Comparison of ENCODE assay signal across 39 cellular contexts in genomic region chr1:87648720-87649119, GRCh38.
"Had no signal": no experiment of that assay in that cellular context is flagged by ENCODE, and none has a peak within 500 bp of the region (broad histone marks: within the 10 kb centered on the region; RNA-seq: fewer than 3 reads in every experiment).

No MANE protein-coding gene starts in this region.

- H3K27ac Mint-ChIP-seq: activated naive CD4-positive, alpha-beta T cell treated with anti-CD3 and anti-CD28 coated beads for 36 hours; activated naive CD4-positive, alpha-beta T cell treated with anti-CD3 and anti-CD28 coated beads, Interleukin-2, amount 10 ng/mL, durations not matched to agents 7 days and 5 days; activated naive CD4-positive, alpha-beta T cell treated with anti-CD3 and anti-CD28 coated beads, Interleukin-2, amount 50 U/mL, for 24 hours; activated naive CD4-positive, alpha-beta T cell treated with anti-CD3 and anti-CD28 coated beads, Interleukin-2, amount 50 U/mL, for 72 hours; activated naive CD8-positive, alpha-beta T cell; activated naive CD8-positive, alpha-beta T cell treated with anti-CD3 and anti-CD28 coated beads for 36 hours; activated naive CD8-positive, alpha-beta T cell treated with anti-CD3 and anti-CD28 coated beads, Interleukin-2, amount 10 ng/mL, durations not matched to agents 7 days and 5 days; activated naive CD8-positive, alpha-beta T cell treated with anti-CD3 and anti-CD28 coated beads, Interleukin-2, amount 50 U/mL, for 24 hours; activated T-cell treated with anti-CD3 and anti-CD28 coated beads, Interleukin-2, amount 50 U/mL, for 24 hours; activated T-helper 1 cell treated with anti-CD3 and anti-CD28 coated beads, Interleukin-12 subunit alpha, Interleukin-12 subunit beta, Interleukin-2, Interleukin-4 antibody, amounts not matched to agents 30 ng/mL and 10 ng/mL and 1 ng/mL, durations not matched to agents 14 hours and 24 hours and 36 hours; activated T-helper 17 cell treated with anti-CD3 and anti-CD28 coated beads, Interleukin-2, amount 50 U/mL, for 72 hours; activated T-helper 2 cell treated with anti-CD3 and anti-CD28 coated beads, Interferon-gamma antibody, Interleukin-2, Interleukin-4, amounts not matched to agents 10 μg/mL and 5 μg/mL and 100 μg/mL, durations not matched to agents 14 hours and 24 hours and 36 hours; brain had no signal

- H3K4me1 Mint-ChIP-seq: activated naive CD4-positive, alpha-beta T cell treated with anti-CD3 and anti-CD28 coated beads, Interleukin-2, amount 10 ng/mL, durations not matched to agents 7 days and 5 days; activated naive CD4-positive, alpha-beta T cell treated with anti-CD3 and anti-CD28 coated beads, Interleukin-2, amount 50 U/mL, for 24 hours; activated naive CD8-positive, alpha-beta T cell treated with anti-CD3 and anti-CD28 coated beads, Interleukin-2, amount 10 ng/mL, durations not matched to agents 7 days and 5 days; activated T-helper 17 cell treated with anti-CD3 and anti-CD28 coated beads, Interleukin-2, amount 50 U/mL, for 72 hours; central memory CD8-positive, alpha-beta T cell had no signal

- FAIRE-seq: astrocyte, bronchial epithelial cell, colon had no signal

- H3K9me3 Mint-ChIP-seq: activated naive CD4-positive, alpha-beta T cell treated with anti-CD3 and anti-CD28 coated beads for 36 hours; activated naive CD4-positive, alpha-beta T cell treated with anti-CD3 and anti-CD28 coated beads, Interleukin-2, amount 10 ng/mL, durations not matched to agents 7 days and 5 days; activated naive CD4-positive, alpha-beta T cell treated with anti-CD3 and anti-CD28 coated beads, Interleukin-2, amount 50 U/mL, for 24 hours; activated naive CD4-positive, alpha-beta T cell treated with anti-CD3 and anti-CD28 coated beads, Interleukin-2, amount 50 U/mL, for 72 hours; activated naive CD8-positive, alpha-beta T cell treated with anti-CD3 and anti-CD28 coated beads for 36 hours; activated naive CD8-positive, alpha-beta T cell treated with anti-CD3 and anti-CD28 coated beads, Interleukin-2, amount 10 ng/mL, durations not matched to agents 7 days and 5 days; activated naive CD8-positive, alpha-beta T cell treated with anti-CD3 and anti-CD28 coated beads, Interleukin-2, amount 50 U/mL, for 24 hours; activated T-cell treated with anti-CD3 and anti-CD28 coated beads, Interleukin-2, amount 50 U/mL, for 24 hours; activated T-cell treated with anti-CD3 and anti-CD28 coated beads, Interleukin-2, amount 50 U/mL, for 4 hours; activated T-helper 1 cell treated with anti-CD3 and anti-CD28 coated beads, Interleukin-12 subunit alpha, Interleukin-12 subunit beta, Interleukin-2, Interleukin-4 antibody, amounts not matched to agents 30 ng/mL and 10 ng/mL and 1 ng/mL, durations not matched to agents 14 hours and 24 hours and 36 hours; activated T-helper 17 cell treated with anti-CD3 and anti-CD28 coated beads, Interleukin-2, amount 50 U/mL, for 72 hours; activated T-helper 2 cell treated with anti-CD3 and anti-CD28 coated beads, Interferon-gamma antibody, Interleukin-2, Interleukin-4, amounts not matched to agents 10 μg/mL and 5 μg/mL and 100 μg/mL, durations not matched to agents 14 hours and 24 hours and 36 hours; brain; central memory CD8-positive, alpha-beta T cell had no signal

- H3K4me1 ChIP-seq: adrenal gland, body of pancreas, breast epithelium had no signal

- H3K36me3 ChIP-seq: adrenal gland, ascending aorta, brain microvascular endothelial cell, breast epithelium, cardiac muscle cell had no signal

- H3K36me3 Mint-ChIP-seq: activated naive CD4-positive, alpha-beta T cell treated with anti-CD3 and anti-CD28 coated beads, Interleukin-2, amount 10 ng/mL, durations not matched to agents 7 days and 5 days; activated naive CD4-positive, alpha-beta T cell treated with anti-CD3 and anti-CD28 coated beads, Interleukin-2, amount 50 U/mL, for 24 hours; activated naive CD4-positive, alpha-beta T cell treated with anti-CD3 and anti-CD28 coated beads, Interleukin-2, amount 50 U/mL, for 72 hours; activated naive CD8-positive, alpha-beta T cell; activated naive CD8-positive, alpha-beta T cell treated with anti-CD3 and anti-CD28 coated beads for 36 hours; activated naive CD8-positive, alpha-beta T cell treated with anti-CD3 and anti-CD28 coated beads, Interleukin-2, amount 10 ng/mL, durations not matched to agents 7 days and 5 days; brain had no signal

- ATAC-seq: activated naive CD4-positive, alpha-beta T cell treated with anti-CD3 and anti-CD28 coated beads, Interleukin-2, amount 50 U/mL, for 72 hours; activated naive CD8-positive, alpha-beta T cell treated with anti-CD3 and anti-CD28 coated beads, Interleukin-2, amount 50 U/mL, for 24 hours; activated T-cell treated with anti-CD3 and anti-CD28 coated beads, Interleukin-2, amount 50 U/mL, for 4 hours; activated T-helper 17 cell treated with anti-CD3 and anti-CD28 coated beads, Interleukin-2, amount 50 U/mL, for 72 hours; body of pancreas had no signal

- H3K27me3 Mint-ChIP-seq: activated naive CD4-positive, alpha-beta T cell treated with anti-CD3 and anti-CD28 coated beads, Interleukin-2, amount 10 ng/mL, durations not matched to agents 7 days and 5 days; activated naive CD4-positive, alpha-beta T cell treated with anti-CD3 and anti-CD28 coated beads, Interleukin-2, amount 50 U/mL, for 24 hours; activated naive CD8-positive, alpha-beta T cell treated with anti-CD3 and anti-CD28 coated beads for 36 hours; activated naive CD8-positive, alpha-beta T cell treated with anti-CD3 and anti-CD28 coated beads, Interleukin-2, amount 10 ng/mL, durations not matched to agents 7 days and 5 days; activated naive CD8-positive, alpha-beta T cell treated with anti-CD3 and anti-CD28 coated beads, Interleukin-2, amount 50 U/mL, for 24 hours; activated T-cell treated with anti-CD3 and anti-CD28 coated beads, Interleukin-2, amount 50 U/mL, for 24 hours; activated T-helper 17 cell treated with anti-CD3 and anti-CD28 coated beads, Interleukin-2, amount 50 U/mL, for 72 hours had no signal

- H3K9me3 ChIP-seq: adrenal gland, ascending aorta, body of pancreas, breast epithelium had no signal

- H3K27ac ChIP-seq: adrenal gland, ascending aorta, body of pancreas, brain microvascular endothelial cell, breast epithelium, cardiac muscle cell had no signal

- H3K4me3 ChIP-seq: adrenal gland, ascending aorta, body of pancreas, breast epithelium, cardiac muscle cell had no signal

- DNase-seq: activated effector memory CD4-positive, alpha-beta T cell treated with anti-CD3 and anti-CD28 coated beads, Interleukin-2, amount 50 U/mL, for 16 hours; activated effector memory CD4-positive, alpha-beta T cell treated with Interleukin-2 at 50 U/mL for 16 hours; activated gamma-delta T cell; activated gamma-delta T cell treated with Interleukin-2 at 50 U/mL for 16 hours; activated naive CD4-positive, alpha-beta T cell; activated naive CD4-positive, alpha-beta T cell treated with anti-CD3 and anti-CD28 coated beads for 36 hours; activated naive CD4-positive, alpha-beta T cell treated with anti-CD3 and anti-CD28 coated beads, Interleukin-2, amount 10 ng/mL, durations not matched to agents 7 days and 5 days; activated naive CD4-positive, alpha-beta T cell treated with anti-CD3 and anti-CD28 coated beads, Interleukin-2, amount 50 U/mL, for 16 hours; activated naive CD4-positive, alpha-beta T cell treated with Interleukin-2 at 50 U/mL for 16 hours; activated naive CD8-positive, alpha-beta T cell treated with anti-CD3 and anti-CD28 coated beads for 36 hours; activated naive CD8-positive, alpha-beta T cell treated with anti-CD3 and anti-CD28 coated beads, Interleukin-2, amount 10 ng/mL, durations not matched to agents 7 days and 5 days; activated naive CD8-positive, alpha-beta T cell treated with anti-CD3 and anti-CD28 coated beads, Interleukin-2, amount 50 U/mL, for 24 hours; activated T-cell treated with anti-CD3 and anti-CD28 coated beads, Interleukin-2, amount 50 U/mL, for 24 hours; activated T-cell treated with anti-CD3 and anti-CD28 coated beads, Interleukin-2, amount 50 U/mL, for 4 hours; activated T-cell treated with anti-CD3 and anti-CD28 coated beads, Interleukin-2, amount 50 U/mL, for 48 hours; adrenal gland; amniotic stem cell; amygdala; anterior cingulate cortex; aorta; body of pancreas; brain microvascular endothelial cell; caudate nucleus; central memory CD4-positive, alpha-beta T cell; cerebellar nuclear complex had no signal

- H3K27me3 ChIP-seq: adrenal gland, ascending aorta, body of pancreas, brain microvascular endothelial cell, breast epithelium, cardiac muscle cell had no signal

- H3K4me3 Mint-ChIP-seq: activated naive CD4-positive, alpha-beta T cell treated with anti-CD3 and anti-CD28 coated beads for 36 hours; activated naive CD4-positive, alpha-beta T cell treated with anti-CD3 and anti-CD28 coated beads, Interleukin-2, amount 10 ng/mL, durations not matched to agents 7 days and 5 days; activated naive CD4-positive, alpha-beta T cell treated with anti-CD3 and anti-CD28 coated beads, Interleukin-2, amount 50 U/mL, for 24 hours; activated naive CD8-positive, alpha-beta T cell; activated naive CD8-positive, alpha-beta T cell treated with anti-CD3 and anti-CD28 coated beads for 36 hours; activated naive CD8-positive, alpha-beta T cell treated with anti-CD3 and anti-CD28 coated beads, Interleukin-2, amount 10 ng/mL, durations not matched to agents 7 days and 5 days; activated naive CD8-positive, alpha-beta T cell treated with anti-CD3 and anti-CD28 coated beads, Interleukin-2, amount 50 U/mL, for 24 hours; activated T-cell treated with anti-CD3 and anti-CD28 coated beads, Interleukin-2, amount 50 U/mL, for 24 hours; activated T-cell treated with anti-CD3 and anti-CD28 coated beads, Interleukin-2, amount 50 U/mL, for 4 hours; activated T-helper 1 cell treated with anti-CD3 and anti-CD28 coated beads, Interleukin-12 subunit alpha, Interleukin-12 subunit beta, Interleukin-2, Interleukin-4 antibody, amounts not matched to agents 30 ng/mL and 10 ng/mL and 1 ng/mL, durations not matched to agents 14 hours and 24 hours and 36 hours; activated T-helper 17 cell treated with anti-CD3 and anti-CD28 coated beads, Interleukin-2, amount 50 U/mL, for 72 hours; brain; central memory CD8-positive, alpha-beta T cell had no signal
